In genomic region chr6:44432227-44432626, GRCh38 we compare ENCODE assay signal across 19 cellular contexts. TPM values are rescaled to one million over a fixed set of nuclear protein-coding genes. Genes with fewer than 3 reads are reported as not detected.
DNase-seq lines count a peak whose midpoint lies in the region; ATAC-seq, FAIRE-seq and TF ChIP-seq lines count a peak whose summit lies in the region.
"Had no signal": no experiment of that assay in that cellular context is flagged by ENCODE, and none has a peak within 500 bp of the region (broad histone marks: within the 10 kb centered on the region; RNA-seq: fewer than 3 reads in every experiment).

No MANE protein-coding gene starts in this region.

- 13 to 15% methylated on average over 2 of the region's 2 CpGs for WGBS in pancreas, 2 donors
- 44 to 52% methylated on average over 2 of the region's 2 CpGs for WGBS in transverse colon (ENCODE audit: low coverage in 1 of 2), 2 donors

- H3K27me3 ChIP-seq in right atrium auricular region (no peaks in the 10 kb centered on the region), pancreas (no peaks in the 10 kb centered on the region), transverse colon (no peaks in the 10 kb centered on the region)

- no peak overlapping the region for H3K4me3 ChIP-seq in right atrium auricular region
- H3K4me3 ChIP-seq in pancreas: no peak overlapping the region
- H3K4me3 ChIP-seq in transverse colon: no peak overlapping the region
- H3K4me3 ChIP-seq: GM12878, HAP-1 had no signal

- peaks cover 21% of the 10 kb centered on the region for H3K36me3 ChIP-seq in right atrium auricular region
- H3K36me3 ChIP-seq in pancreas: peaks cover 0 to 9% (median 3%) of the 10 kb centered on the region in 3 donors
- H3K36me3 ChIP-seq in transverse colon: peaks cover 0 to 11% (median 5%) of the 10 kb centered on the region in 4 donors

- no peak for FAIRE-seq in pancreas (lab: Jason Lieb, UNC)
- FAIRE-seq: GM12878, GM18507 had no signal

- TF ChIP-seq POLR2A in transverse colon (IDR thresholded peaks at IDR 0.05): no peak

- ATAC-seq in Right ventricle myocardium superior (ENCODE audit: poor library complexity): peak; percentile 63
- ATAC-seq in left ventricle myocardium superior: peak; percentile 48
- peak in 3 of 4 donors; percentile 49 to 58 (median 49) for ATAC-seq in pancreas
- no peak for ATAC-seq in GM19324 (IDR thresholded peaks at IDR 0.05; ENCODE audit: low FRiP score, unreplicated experiment)
- ATAC-seq: GM12878, Panc1 had no signal

- DNase-seq in Right ventricle myocardium superior (no peak), right atrium auricular region (ENCODE audit: low spot score) (no peak), left ventricle myocardium superior (no peak), pancreas (no peak), transverse colon (peak; percentile 31), DMS153 treated with DMSO at 0.1 percent for 48 hours (lab: John Stamatoyannopoulos, UW; ENCODE audit: unreplicated experiment) (no peak), G401 (ENCODE audit: low spot score) (no peak)
- DNase-seq: C1 segment of cervical spinal cord, Caco-2, Karpas-422, NCI-H1105 treated with DMSO at 0.1 percent for 48 hours, NCI-H187, NCI-H82, SHP77 had no signal

- H3K9me3 ChIP-seq in right atrium auricular region (no peaks in the 10 kb centered on the region), pancreas (no peaks in the 10 kb centered on the region), transverse colon (no peaks in the 10 kb centered on the region)
- H3K9me3 ChIP-seq: Caco-2, HAP-1 had no signal

- intact Hi-C loops in Right ventricle myocardium superior (cut with DNase I): no loop called here
- intact Hi-C loops in left ventricle myocardium superior (cut with micrococcal nuclease): no loop called here
- intact Hi-C loops in pancreas (cut with DNase I): no loop called here
- intact Hi-C loops in transverse colon (cut with DNase I; ENCODE audit: low total_unique reads): loop anchor here (5.0 kb wide), 1 partner anchor 490 kb away; no protein-coding TSS in a partner anchor

- H3K4me1 ChIP-seq in right atrium auricular region (peaks cover 0 to 11% of the 10 kb centered on the region in 2 donors), pancreas (peaks cover 6 to 23% (median 18%) of the 10 kb centered on the region in 3 donors), transverse colon (peaks cover 6 to 49% (median 24%) of the 10 kb centered on the region in 4 donors)
- H3K4me1 ChIP-seq: Caco-2, HAP-1 had no signal

- TF ChIP-seq CTCF in right atrium auricular region (IDR thresholded peaks at IDR 0.05) (no peak), pancreas (IDR thresholded peaks at IDR 0.05) (no peak), transverse colon (IDR thresholded peaks at IDR 0.05) (no peak)

- in situ Hi-C loops in transverse colon (cut with MboI; ENCODE audit: low pct_ligation_motif_present in 1 of 4, low pct_unique_long_range_greater_than_20kb in 1 of 4, low sequenced_read_pairs in 3 of 4) (no loop called here), G401 (cut with HindIII; ENCODE audit: low sequenced_read_pairs) (no loop called here)

- H3K27ac ChIP-seq in right atrium auricular region (peak overlapping the region in 1 of 2 donors; percentile 65), pancreas (no peak overlapping the region), transverse colon (peak overlapping the region; percentile 5 to 59 (median 13))

- TF ChIP-seq EP300 in transverse colon (IDR thresholded peaks at IDR 0.05; ENCODE audit: low read depth): no peak

RNA-seq across cellular contexts. Expression of gene CDC5L, which starts 44.7 kb away (rescaled TPM):
- total RNA-seq in Right ventricle myocardium superior (16.5 TPM), right atrium auricular region (10 to 100 TPM; 16.4 to 16.5 TPM), left ventricle myocardium superior (20.1 TPM), pancreas (10 to 100 TPM in 2 of 6 donors, 1 to 10 TPM in 4; 6.4 to 11.4 (median 8.6) TPM), transverse colon (10 to 100 TPM in 3 of 4 donors, 1 to 10 TPM in 1; 8.2 to 49.6 (median 15.2) TPM)
- 1 to 10 TPM; 2.9 to 6.0 TPM for polyA plus RNA-seq in pancreas
- 18.6 and 32.5 TPM in 2 replicates for total RNA-seq in G401 (2014; rRNA removed; shearing (Covaris generic))

Comparison
In these comparisons a context has a peak if more than half of its experiments do, and no peak if none do; other contexts are left out.
1. H3K27ac ChIP-seq: peak in transverse colon (4 of 4); none in pancreas (0 of 4).